Comparison of ENCODE assay signal across 11 cellular contexts in genomic region chr5:36880761-36881160, GRCh38. TPM values are rescaled to one million over a fixed set of nuclear protein-coding genes. Genes with fewer than 3 reads are reported as not detected.
A peak's percentile ranks its signal among the peaks of the same experiment; 100 is the strongest.
DNase-seq lines count a peak whose midpoint lies in the region; ATAC-seq, FAIRE-seq and TF ChIP-seq lines count a peak whose summit lies in the region.
"Had no signal": no experiment of that assay in that cellular context is flagged by ENCODE, and none has a peak within 500 bp of the region (broad histone marks: within the 10 kb centered on the region; RNA-seq: fewer than 3 reads in every experiment).

No MANE protein-coding gene starts in this region.

- H4K20me1 ChIP-seq in Loucy (ENCODE audit: insufficient read depth, low read length, poor library complexity, severe bottlenecking) (peaks cover 87% of the 10 kb centered on the region), GM12878 (ENCODE audit: control insufficient read depth, insufficient read depth) (no peaks in the 10 kb centered on the region; the same call in 1 of the 2 replicates), MM.1S (ENCODE audit: insufficient read depth, low read length) (peaks cover 73% of the 10 kb centered on the region)

- no peak overlapping the region for H2AFZ ChIP-seq in Loucy (ENCODE audit: low read length)
- no peak overlapping the region for H2AFZ ChIP-seq in GM12878 (ENCODE audit: control insufficient read depth, low read depth, low read length)
- no peak overlapping the region for H2AFZ ChIP-seq in MM.1S (ENCODE audit: low read length)

- RAD21 ChIA-PET in GM12878 (lab: Charles Lee; ENCODE audit: unreplicated experiment), result interaction anchor here (0.7 to 1.0 kb wide), 2 partner anchors 9 to 159 kb away, joined by 3 to 4 read pairs; no protein-coding TSS in a partner anchor

- H3K9me2 ChIP-seq in Loucy (replicated peaks; ENCODE audit: low read depth, low read length) (no peaks in the 10 kb centered on the region), MM.1S (replicated peaks; ENCODE audit: insufficient read depth, low read length) (no peaks in the 10 kb centered on the region)

- TF ChIP-seq POLR2A in GM12878 (IDR thresholded peaks at IDR 0.05; ENCODE audit: low read depth, low read length), result no peak
- no peak for TF ChIP-seq POLR2A in esophagus squamous epithelium (IDR thresholded peaks at IDR 0.05)

- no peak for FAIRE-seq in GM12878 (lab: Jason Lieb, UNC)

- in situ Hi-C loops in GM12878 (cut with MboI), result no loop called here

- peak overlapping the region; percentile 15 to 51 (median 33) for H3K4me3 Mint-ChIP-seq in CD8-positive, alpha-beta memory T cell
- H3K4me3 Mint-ChIP-seq in natural killer cell (peak overlapping the region; percentile 49), T-helper 17 cell (no peak overlapping the region)
- H3K4me3 Mint-ChIP-seq: dendritic cell treated with granulocyte-macrophage colony-stimulating factor and Interleukin-4, amounts not matched to agents 40 ng/mL and 50 ng/mL, for 4 days had no signal

- no peaks in the 10 kb centered on the region for H3K9me3 ChIP-seq in CD8-positive, alpha-beta memory T cell (ENCODE audit: low read length)
- H3K9me3 ChIP-seq in Loucy (ENCODE audit: insufficient read depth, low read depth, low read length) (no peaks in the 10 kb centered on the region), GM12878 (replicated peaks; ENCODE audit: control insufficient read depth, insufficient read depth, low read length) (peaks cover under 1% of the 10 kb centered on the region; the same call in 2 of the 3 replicates), MM.1S (replicated peaks; ENCODE audit: insufficient read depth, low read length) (no peaks in the 10 kb centered on the region), T-helper 17 cell (ENCODE audit: control insufficient read depth, low read length, poor library complexity, severe bottlenecking) (no peaks in the 10 kb centered on the region), esophagus squamous epithelium (no peaks in the 10 kb centered on the region)

- H3F3A ChIP-seq in Loucy (ENCODE audit: low read depth) (no peaks in the 10 kb centered on the region; the same call in 1 of the 2 replicates), MM.1S (ENCODE audit: insufficient read depth, low read length) (peaks cover 22% of the 10 kb centered on the region)

- POLR2A ChIA-PET in CD8-positive, alpha-beta memory T cell (lab: Charles Lee), result no interaction called here
- POLR2A ChIA-PET in GM12878 (lab: Charles Lee), result no interaction called here

- CTCF ChIA-PET in CD8-positive, alpha-beta memory T cell (lab: Charles Lee), result no interaction called here
- CTCF ChIA-PET in GM12878 (lab: Yijun Ruan, JAX), result interaction anchor here (2.0 to 3.8 kb wide), 2 partner anchors 65 to 141 kb away, joined by 4 to 25 read pairs; no protein-coding TSS in a partner anchor

- peaks cover 97% of the 10 kb centered on the region for H3K79me2 ChIP-seq in Loucy (ENCODE audit: insufficient read depth, low read length)
- peaks cover 99% of the 10 kb centered on the region for H3K79me2 ChIP-seq in GM12878 (ENCODE audit: control insufficient read depth, insufficient read depth, low read length)
- peaks cover 96% of the 10 kb centered on the region for H3K79me2 ChIP-seq in MM.1S (ENCODE audit: low read length)

- ATAC-seq in GM12878, result peak; percentile 19
- ATAC-seq in natural killer cell, result no peak
- no peak for ATAC-seq in HG03108 (IDR thresholded peaks at IDR 0.05; ENCODE audit: unreplicated experiment)
- ATAC-seq in T-helper 17 cell, result no peak

- WGBS in GM12878 (ENCODE audit: insufficient coverage, insufficient replicate concordance, low lambda C conversion rate, missing lambda C conversion rate), result 60% methylated on average over 3 of the region's 3 CpGs
- 39 to 44% methylated on average over 3 of the region's 3 CpGs for WGBS in esophagus squamous epithelium, 2 donors

- no peak overlapping the region for H3K4me3 ChIP-seq in CD8-positive, alpha-beta memory T cell (ENCODE audit: low read length)
- H3K4me3 ChIP-seq in Loucy (ENCODE audit: low read length, poor library complexity, severe bottlenecking) (peak overlapping the region; percentile 93), GM12878 (peak overlapping the region; percentile 62), MM.1S (ENCODE audit: low read length) (no peak overlapping the region), esophagus squamous epithelium (no peak overlapping the region)

- intact Hi-C loops in GM12878 (cut with micrococcal nuclease; ENCODE audit: unreplicated experiment), result no loop called here
- intact Hi-C loops in natural killer cell (cut with micrococcal nuclease), result no loop called here
- intact Hi-C loops in esophagus squamous epithelium (cut with DNase I), result no loop called here

- peak overlapping the region; percentile 14 for H3K27ac ChIP-seq in CD8-positive, alpha-beta memory T cell (ENCODE audit: low read depth, low read length)
- H3K27ac ChIP-seq in GM12878 (ENCODE audit: control insufficient read depth, insufficient read depth) (peak overlapping the region; percentile 49), MM.1S (ENCODE audit: low read length) (no peak overlapping the region), esophagus squamous epithelium (peak overlapping the region in 1 of 4 donors; percentile 7)

- TF ChIP-seq EP300 in GM12878 (IDR thresholded peaks at IDR 0.05; ENCODE audit: borderline replicate concordance in 1 of 2, control insufficient read depth in 1 of 2, low read depth in 2 of 2, low read length in 2 of 2), result no peak

- TF ChIP-seq RAD21 in GM12878 (IDR thresholded peaks at IDR 0.05; ENCODE audit: insufficient read depth, low read depth, low read length), result no peak

- peaks cover 0 to 25% (median 4%) of the 10 kb centered on the region in 3 donors for H3K36me3 Mint-ChIP-seq in CD8-positive, alpha-beta memory T cell
- H3K36me3 Mint-ChIP-seq in natural killer cell (no peaks in the 10 kb centered on the region), T-helper 17 cell (ENCODE audit: low read depth) (peaks cover 2% of the 10 kb centered on the region)

- H3K36me3 ChIP-seq in CD8-positive, alpha-beta memory T cell (ENCODE audit: insufficient read depth, low read length), result no peaks in the 10 kb centered on the region
- H3K36me3 ChIP-seq in Loucy (ENCODE audit: insufficient read depth, low read length) (peaks cover 6% of the 10 kb centered on the region; the same call in 1 of the 2 replicates), GM12878 (ENCODE audit: control insufficient read depth in 2 of 2, insufficient read depth in 2 of 2, low read length in 1 of 2) (peaks cover 5 to 7% of the 10 kb centered on the region in 2 experiments; a peak in 2 of 4 replicates), MM.1S (replicated peaks; ENCODE audit: insufficient read depth, low read length) (no peaks in the 10 kb centered on the region), esophagus squamous epithelium (peaks cover 0 to 9% (median 0%) of the 10 kb centered on the region in 3 donors)

- H3K27me3 Mint-ChIP-seq in CD8-positive, alpha-beta memory T cell, result no peaks in the 10 kb centered on the region
- H3K27me3 Mint-ChIP-seq in natural killer cell (ENCODE audit: low read depth in 2 of 2) (no peaks in the 10 kb centered on the region), T-helper 17 cell (no peaks in the 10 kb centered on the region)
- H3K27me3 Mint-ChIP-seq: dendritic cell treated with granulocyte-macrophage colony-stimulating factor and Interleukin-4, amounts not matched to agents 40 ng/mL and 50 ng/mL, for 4 days had no signal

- H3K27me3 ChIP-seq in CD8-positive, alpha-beta memory T cell (ENCODE audit: insufficient read depth, low read length, poor library complexity, severe bottlenecking), result no peaks in the 10 kb centered on the region
- H3K27me3 ChIP-seq in Loucy (ENCODE audit: insufficient read depth, low read length, poor library complexity, severe bottlenecking) (no peaks in the 10 kb centered on the region), GM12878 (replicated peaks in 1 of 2; ENCODE audit: control insufficient read depth in 2 of 2, insufficient read depth in 2 of 2, low read length in 1 of 2) (no peaks in the 10 kb centered on the region), MM.1S (replicated peaks; ENCODE audit: insufficient read depth, low read length) (no peaks in the 10 kb centered on the region), esophagus squamous epithelium (no peaks in the 10 kb centered on the region)

- peaks cover 51% of the 10 kb centered on the region for H3K4me1 ChIP-seq in CD8-positive, alpha-beta memory T cell (ENCODE audit: insufficient read depth, low read length)
- H3K4me1 ChIP-seq in Loucy (ENCODE audit: insufficient read depth, low read length, poor library complexity, severe bottlenecking) (peaks cover 48% of the 10 kb centered on the region), GM12878 (ENCODE audit: control insufficient read depth, insufficient read depth, low read length) (peaks cover 3% of the 10 kb centered on the region; the same call in 1 of the 2 replicates), MM.1S (ENCODE audit: low read length) (peaks cover 10% of the 10 kb centered on the region), esophagus squamous epithelium (peaks cover 0 to 76% (median 28%) of the 10 kb centered on the region in 3 donors)

- peak overlapping the region in 5 of 8 donors; percentile 0 to 58 (median 21) for H3K27ac Mint-ChIP-seq in CD8-positive, alpha-beta memory T cell
- peak overlapping the region in 1 of 2 donors; percentile 76 for H3K27ac Mint-ChIP-seq in natural killer cell
- no peak overlapping the region for H3K27ac Mint-ChIP-seq in T-helper 17 cell
- H3K27ac Mint-ChIP-seq: dendritic cell treated with granulocyte-macrophage colony-stimulating factor and Interleukin-4, amounts not matched to agents 40 ng/mL and 50 ng/mL, for 4 days had no signal

- H3K9ac ChIP-seq in Loucy (ENCODE audit: low read depth, low read length, poor library complexity, severe bottlenecking) (peak overlapping the region; percentile 99), GM12878 (ENCODE audit: control insufficient read depth, insufficient read depth, low read length) (peak overlapping the region; percentile 17; the same call in 1 of the 2 replicates), MM.1S (ENCODE audit: low read length) (no peak overlapping the region)

- H3K4me2 ChIP-seq in Loucy (ENCODE audit: low read depth, low read length, poor library complexity, severe bottlenecking), result peak overlapping the region; percentile 87
- H3K4me2 ChIP-seq in GM12878 (ENCODE audit: control insufficient read depth, insufficient read depth), result peak overlapping the region; percentile 56
- no peak overlapping the region for H3K4me2 ChIP-seq in MM.1S (ENCODE audit: low read depth, low read length)

- H3K9me3 Mint-ChIP-seq in CD8-positive, alpha-beta memory T cell, result no peaks in the 10 kb centered on the region
- no peaks in the 10 kb centered on the region for H3K9me3 Mint-ChIP-seq in natural killer cell
- H3K9me3 Mint-ChIP-seq: dendritic cell treated with granulocyte-macrophage colony-stimulating factor and Interleukin-4, amounts not matched to agents 40 ng/mL and 50 ng/mL, for 4 days had no signal

- no TSS peak for BruUV-seq in GM12878 (replicated peaks; lab: Mats Ljungman, UMichigan)

- SMC1A ChIA-PET in GM12878 (lab: Charles Lee; ENCODE audit: uncharacterized antibody, unreplicated experiment), result interaction anchor here (1.2 to 2.0 kb wide), 7 partner anchors 11 to 156 kb away, joined by 3 to 8 read pairs (median 4); no protein-coding TSS in a partner anchor

- H3K4me1 Mint-ChIP-seq in CD8-positive, alpha-beta memory T cell, result peaks cover 61 to 67% (median 65%) of the 10 kb centered on the region in 3 donors
- H3K4me1 Mint-ChIP-seq in natural killer cell (peaks cover 58 to 66% of the 10 kb centered on the region in 2 donors), T-helper 17 cell (peaks cover 44% of the 10 kb centered on the region)

- TF ChIP-seq CTCF in Loucy (conservative IDR thresholded peaks at IDR 0.05; ENCODE audit: low read length), result no peak
- TF ChIP-seq CTCF in GM12878 (IDR thresholded peaks at IDR 0.05 in 2 of 3, conservative IDR thresholded peaks at IDR 0.05 in 1 of 3; ENCODE audit: control insufficient read depth in 2 of 3, extremely low read depth in 1 of 3, insufficient read depth in 1 of 3, low read depth in 3 of 3, low read length in 3 of 3), result no peak
- TF ChIP-seq CTCF in natural killer cell (IDR thresholded peaks at IDR 0.05), result no peak
- no peak for TF ChIP-seq CTCF in MM.1S (IDR thresholded peaks at IDR 0.05; ENCODE audit: low read length)
- TF ChIP-seq CTCF in esophagus squamous epithelium (IDR thresholded peaks at IDR 0.05), result no peak

- DNase-seq in CD8-positive, alpha-beta memory T cell, result no peak
- DNase-seq in GM12878 (ENCODE audit: low read depth, low spot score), result no peak
- no peak for DNase-seq in natural killer cell
- DNase-seq in MM.1S, result no peak
- DNase-seq in T-helper 17 cell, result no peak
- DNase-seq in esophagus squamous epithelium (lab: John Stamatoyannopoulos, UW), result no peak
- DNase-seq: NCI-H1092, NCI-H774 had no signal

RNA-seq across cellular contexts. Expression of gene NIPBL, which starts 4.2 kb away (rescaled TPM):
- total RNA-seq in CD8-positive, alpha-beta memory T cell, result 10 to 100 TPM; 47.3 to 55.0 TPM
- polyA plus RNA-seq in CD8-positive, alpha-beta memory T cell, result 36.4 TPM
- total RNA-seq in GM12878 (2013; cell fraction: nucleolus; rRNA removed), result 202 and 206 TPM in 2 replicates
- total RNA-seq in GM12878 (2014; rRNA removed) (18.0 and 19.6 TPM in 2 replicates), GM12878 (2014; rRNA removed; fragmentation: Illumina TruSeq; extraction: Trizol) (27.5 and 36.6 TPM in 2 replicates), GM12878 (2021) (45.4 and 45.7 TPM in 2 replicates), natural killer cell (100 to 1,000 TPM; 137 to 153 (median 145) TPM), T-helper 17 cell (100 to 1,000 TPM; 113 to 118 TPM), esophagus squamous epithelium (10 to 100 TPM; 19.4 to 50.0 (median 31.3) TPM)
- polyA plus RNA-seq in GM12878 (2011; ENCODE audit: low read depth), result 9.2 TPM
- polyA plus RNA-seq in GM12878 (2011; rRNA removed) (41.5 and 50.4 TPM in 2 replicates), GM12878 (2014; fragmentation: Illumina TruSeq; extraction: Trizol) (29.9 and 42.0 TPM in 2 replicates), GM12878 (2014; fragmentation: Nextera tagmentation; extraction: Ambion mirVana) (10 to 100 TPM; 10.4 to 13.4 TPM), GM12878 (2014; rRNA removed) (15.1 and 18.9 TPM in 2 replicates), GM12878 (2016; fragmentation: Nextera tagmentation; extraction: Ambion mirVana) (10 to 100 TPM; 19.7 to 20.7 TPM)
- 29.0 and 35.5 TPM in 2 replicates for polyA plus RNA-seq in GM12878 (2011; cell fraction: cytosol; rRNA removed)
- polyA plus RNA-seq in GM12878 (2011; cell fraction: nucleus; rRNA removed), result 40.8 and 52.1 TPM in 2 replicates
- 14.7 and 20.8 TPM in 2 replicates for polyA plus RNA-seq in GM12878 (2012)
- polyA minus RNA-seq in GM12878 (2011; rRNA and poly(A)+ RNA removed), result 176 and 271 TPM in 2 replicates
- 28.5 and 49.5 TPM in 2 replicates for polyA minus RNA-seq in GM12878 (2011; cell fraction: cytosol; rRNA and poly(A)+ RNA removed)
- 111 and 150 TPM in 2 replicates for polyA minus RNA-seq in GM12878 (2011; cell fraction: nucleus; rRNA and poly(A)+ RNA removed)

Comparison
In these comparisons a context has a peak if more than half of its experiments do, and no peak if none do; other contexts are left out.
1. H3K4me3 ChIP-seq: peak in Loucy (single experiment) and GM12878 (single experiment); none in CD8-positive, alpha-beta memory T cell (single experiment), MM.1S (single experiment) and esophagus squamous epithelium (0 of 4).